In genomic region chr11:134981824-134982223, GRCh38 we compare ENCODE assay signal across 7 cellular contexts.
"Had no signal": no experiment of that assay in that cellular context is flagged by ENCODE, and none has a peak within 500 bp of the region (broad histone marks: within the 10 kb centered on the region; RNA-seq: fewer than 3 reads in every experiment).

No MANE protein-coding gene starts in this region.

- DNase-seq: GOT3, H7, HCEC 1CT, KBM-7 had no signal

- H3K4me2 ChIP-seq: KMS-11 had no signal

- H3K4me1 Mint-ChIP-seq: IgD-negative memory B cell had no signal

- H3K4me3 Mint-ChIP-seq: IgD-negative memory B cell had no signal

- H3K9ac ChIP-seq: KMS-11 had no signal

- H3K27ac Mint-ChIP-seq: IgD-negative memory B cell had no signal

- H3K27ac ChIP-seq: KMS-11 had no signal

- ATAC-seq: HepG2 had no signal
